In genomic region chr4:140837742-140838141, GRCh38 we compare ENCODE assay signal across 17 cellular contexts.
DNase-seq lines count a peak whose midpoint lies in the region; ATAC-seq, FAIRE-seq and TF ChIP-seq lines count a peak whose summit lies in the region.
"Had no signal": no experiment of that assay in that cellular context is flagged by ENCODE, and none has a peak within 500 bp of the region (broad histone marks: within the 10 kb centered on the region; RNA-seq: fewer than 3 reads in every experiment).

No MANE protein-coding gene starts in this region.

- no peaks in the 10 kb centered on the region; a peak in 1 of 5 replicates for H3K27me3 ChIP-seq in K562 (ENCODE audit: control insufficient read depth in 2 of 2, insufficient read depth in 2 of 2, low read length in 2 of 2)
- H3K27me3 ChIP-seq in trophoblast cell (ENCODE audit: insufficient read depth, low read length): no peaks in the 10 kb centered on the region
- H3K27me3 ChIP-seq: SJSA1 had no signal

- no peak overlapping the region for H3K9ac ChIP-seq in K562 (ENCODE audit: insufficient read depth in 1 of 2, low read depth in 2 of 2, low read length in 2 of 2)
- no peak overlapping the region for H3K9ac ChIP-seq in trophoblast cell (ENCODE audit: low read length)

- H3K14ac ChIP-seq in trophoblast cell (ENCODE audit: low read length): no peak overlapping the region

- intact Hi-C loops in OCI-LY7 (cut with micrococcal nuclease; ENCODE audit: unreplicated experiment): no loop called here
- intact Hi-C loops in K562 (cut with micrococcal nuclease): no loop called here

- FAIRE-seq in K562 (lab: Jason Lieb, UNC): no peak

- no peak overlapping the region for H3K4ac ChIP-seq in trophoblast cell (ENCODE audit: low read depth, low read length)

- POLR2A ChIA-PET in OCI-LY7 (lab: Charles Lee) (interaction anchor here (0.5 to 1.6 kb wide), 2 partner anchors 35 to 117 kb away, joined by 3 to 4 read pairs; no protein-coding TSS in a partner anchor), K562 (lab: Yijun Ruan, JAX) (no interaction called here), GM10248 (lab: Yijun Ruan, JAX) (no interaction called here)

- H4K91ac ChIP-seq in trophoblast cell (ENCODE audit: low read depth, low read length): no peak overlapping the region

- TF ChIP-seq CTCF in OCI-LY7 (conservative IDR thresholded peaks at IDR 0.05; ENCODE audit: low read length): no peak
- no peak for TF ChIP-seq CTCF in K562 (IDR thresholded peaks at IDR 0.05 in 2 of 3, conservative IDR thresholded peaks at IDR 0.05 in 1 of 3; ENCODE audit: insufficient read depth in 2 of 3, low read depth in 1 of 3, low read length in 3 of 3)
- TF ChIP-seq CTCF in GM10248 (IDR thresholded peaks at IDR 0.05; ENCODE audit: control extremely low read depth, extremely low read depth, low read depth, missing control alignments): no peak

- no peaks in the 10 kb centered on the region for H3K36me3 ChIP-seq in OCI-LY7 (ENCODE audit: insufficient read depth, low read length)
- no peaks in the 10 kb centered on the region for H3K36me3 ChIP-seq in K562 (ENCODE audit: control insufficient read depth, insufficient read depth, low read length)
- H3K36me3 ChIP-seq in trophoblast cell (ENCODE audit: control insufficient read depth in 1 of 2, insufficient read depth in 2 of 2, low read length in 2 of 2): no peaks in the 10 kb centered on the region
- H3K36me3 ChIP-seq: SJSA1 had no signal

- peaks cover 7% of the 10 kb centered on the region for H3K4me1 ChIP-seq in OCI-LY7 (ENCODE audit: insufficient read depth, low read length, poor library complexity, severe bottlenecking)
- H3K4me1 ChIP-seq in K562 (replicated peaks in 1 of 2; ENCODE audit: control insufficient read depth in 2 of 2, insufficient read depth in 2 of 2, low read length in 2 of 2): no peaks in the 10 kb centered on the region
- peaks cover 0 to 14% of the 10 kb centered on the region in 2 experiments for H3K4me1 ChIP-seq in trophoblast cell (ENCODE audit: control insufficient read depth in 1 of 2, insufficient read depth in 2 of 2, low read length in 2 of 2)
- H3K4me1 ChIP-seq: SJSA1 had no signal

- no peak overlapping the region for H4K12ac ChIP-seq in trophoblast cell (ENCODE audit: low read depth, low read length)

- no peak overlapping the region for H2AFZ ChIP-seq in OCI-LY7 (ENCODE audit: low read length)
- H2AFZ ChIP-seq in K562 (ENCODE audit: low read depth, low read length): no peak overlapping the region
- no peak overlapping the region for H2AFZ ChIP-seq in trophoblast cell (ENCODE audit: insufficient read depth, low read length, poor library complexity)

- no peak overlapping the region for H2BK120ac ChIP-seq in trophoblast cell (ENCODE audit: insufficient read depth, low read length, poor library complexity)

- TF ChIP-seq EP300 in K562 (IDR thresholded peaks at IDR 0.05; ENCODE audit: low read length): no peak

- in situ Hi-C loops in K562 (cut with MboI): no loop called here

- H2BK12ac ChIP-seq in trophoblast cell (ENCODE audit: low read length): no peak overlapping the region

- H3K9me1 ChIP-seq in K562 (ENCODE audit: control insufficient read depth, insufficient read depth, low read length): no peaks in the 10 kb centered on the region

- no peak for TF ChIP-seq POLR2A in K562 (conservative IDR thresholded peaks at IDR 0.05)

- H3K79me2 ChIP-seq in OCI-LY7 (ENCODE audit: insufficient read depth, low read depth, low read length) (no peaks in the 10 kb centered on the region), K562 (ENCODE audit: control insufficient read depth, insufficient read depth, low read length) (no peaks in the 10 kb centered on the region), trophoblast cell (ENCODE audit: control insufficient read depth, insufficient read depth, low read length, poor library complexity) (no peaks in the 10 kb centered on the region)

- no TSS peak for BruUV-seq in OCI-LY7 (replicated peaks; lab: Mats Ljungman, UMichigan)
- BruUV-seq in K562 (replicated peaks; lab: Mats Ljungman, UMichigan): no TSS peak

- no peaks in the 10 kb centered on the region for H3K9me2 ChIP-seq in OCI-LY7 (ENCODE audit: insufficient read depth, low read length)

- no peak for ATAC-seq in K562

- no peak overlapping the region for H2BK5ac ChIP-seq in trophoblast cell (ENCODE audit: low read depth, low read length, poor library complexity)

- no peak overlapping the region for H3K27ac ChIP-seq in OCI-LY7 (ENCODE audit: low read depth, low read length, poor library complexity, severe bottlenecking)
- H3K27ac ChIP-seq in K562 (ENCODE audit: extremely low read depth, low read depth, low read length): no peak overlapping the region
- H3K27ac ChIP-seq in trophoblast cell (ENCODE audit: low read depth, low read length): peak overlapping the region; percentile 29
- H3K27ac ChIP-seq: SJSA1 had no signal

- H3K18ac ChIP-seq in trophoblast cell (ENCODE audit: low read length): no peak overlapping the region

- TF ChIP-seq RAD21 in K562 (CRISPR knock-in tag; conservative IDR thresholded peaks at IDR 0.05 in 1 of 2, IDR thresholded peaks at IDR 0.05 in 1 of 2): no peak

- H2AK5ac ChIP-seq in trophoblast cell (ENCODE audit: low read length): no peak overlapping the region

- H3K9me3 ChIP-seq in OCI-LY7 (ENCODE audit: low read length) (peaks cover 5% of the 10 kb centered on the region; the same call in 1 of the 2 replicates), K562 (replicated peaks; ENCODE audit: control insufficient read depth, insufficient read depth, low read depth, low read length) (no peaks in the 10 kb centered on the region), trophoblast cell (ENCODE audit: insufficient read depth, low read depth, low read length) (no peaks in the 10 kb centered on the region)
- H3K9me3 ChIP-seq: SJSA1 had no signal

- no peaks in the 10 kb centered on the region for H4K20me1 ChIP-seq in OCI-LY7 (ENCODE audit: insufficient read depth, low read length)
- H4K20me1 ChIP-seq in K562 (replicated peaks; ENCODE audit: control insufficient read depth, insufficient read depth, low read length): no peaks in the 10 kb centered on the region

- H3K4me2 ChIP-seq in OCI-LY7 (ENCODE audit: low read length) (no peak overlapping the region), K562 (ENCODE audit: insufficient read depth, low read length) (no peak overlapping the region), trophoblast cell (ENCODE audit: low read length) (no peak overlapping the region)

- peaks cover 8% of the 10 kb centered on the region for H3K79me1 ChIP-seq in trophoblast cell (ENCODE audit: low read length)

- no peak overlapping the region for H4K8ac ChIP-seq in trophoblast cell (ENCODE audit: low read depth, low read length)

- DNase-seq in Kasumi-1 (lab: John Stamatoyannopoulos, UW) (peak; percentile 29 to 43), OCI-LY7 (ENCODE audit: low spot score) (peak; percentile 16), K562 (ENCODE audit: extremely low read depth in 1 of 4, low spot score in 3 of 4) (no peak), trophoblast cell (peak in 1 of 2 donors; percentile 66), SIG-M5 (lab: John Stamatoyannopoulos, UW) (no peak), GM10248 (ENCODE audit: extremely low spot score) (no peak), NCI-H2227 (lab: John Stamatoyannopoulos, UW; ENCODE audit: unreplicated experiment) (no peak)
- no peak for DNase-seq in effector CD8-positive, alpha-beta T cell (lab: John Stamatoyannopoulos, UW)
- DNase-seq: ACHN; CD4-positive, alpha-beta memory T cell; DND-41; GDM1; NCI-H146; NCI-H345; NCI-H69; T-helper 1 cell had no signal

- no peak overlapping the region for H3K23ac ChIP-seq in trophoblast cell (ENCODE audit: low read length)

- H3K4me3 ChIP-seq in OCI-LY7 (ENCODE audit: low read depth, low read length, poor library complexity, severe bottlenecking) (no peak overlapping the region), K562 (no peak overlapping the region), trophoblast cell (ENCODE audit: low read depth, low read length) (no peak overlapping the region)
- H3K4me3 ChIP-seq: SJSA1 had no signal

- CTCF ChIA-PET in OCI-LY7 (lab: Charles Lee; ENCODE audit: unreplicated experiment): no interaction called here
- CTCF ChIA-PET in K562 (lab: Yijun Ruan, JAX; ENCODE audit: low intra/inter-chr PET ratio): no interaction called here
- CTCF ChIA-PET in GM10248 (lab: Yijun Ruan, JAX): interaction anchor here (1.0 kb wide), 1 partner anchor 13 kb away, joined by 4 read pairs; no protein-coding TSS in a partner anchor

TF ChIP-seq in K562, 482 proteins besides CTCF, POLR2A, EP300 and RAD21:
- TF ChIP-seq ILK (tag; IDR thresholded peaks at IDR 0.05; ENCODE audit: borderline replicate concordance, low read depth) (no peak), SPI1 (IDR thresholded peaks at IDR 0.05; ENCODE audit: borderline replicate concordance, low read depth, low read length) (peak; percentile 96), TCF15 (CRISPR knock-in tag; IDR thresholded peaks at IDR 0.05) (no peak)

Comparison
In these comparisons a context has a peak if more than half of its experiments do, and no peak if none do; other contexts are left out.
1. DNase-seq: peak in Kasumi-1 (2 of 2) and OCI-LY7 (single experiment); none in K562 (0 of 4), SIG-M5 (single experiment), GM10248 (single experiment), NCI-H2227 (single experiment) and effector CD8-positive, alpha-beta T cell (single experiment).